1 cellular context compared by ENCODE assay signal in the genomic region with DNA sequence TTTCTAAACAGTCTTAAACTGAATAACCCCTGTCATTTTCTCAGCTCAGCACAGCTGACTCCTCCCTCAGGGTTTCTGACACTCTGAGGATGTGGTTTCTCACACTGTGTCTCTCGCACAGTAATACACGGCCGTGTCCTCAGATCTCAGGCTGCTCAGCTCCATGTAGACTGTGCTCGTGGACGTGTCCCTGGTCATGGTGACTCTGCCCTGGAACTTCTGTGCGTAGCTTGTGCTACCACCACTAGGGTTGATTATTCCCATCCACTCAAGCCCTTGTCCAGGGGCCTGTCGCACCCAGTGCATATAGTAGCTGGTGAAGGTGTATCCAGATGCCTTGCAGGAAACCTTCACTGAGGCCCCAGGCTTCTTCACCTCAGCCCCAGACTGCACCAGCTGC.
A peak's percentile ranks its signal among the peaks of the same experiment; 100 is the strongest.
TF ChIP-seq lines count a peak whose summit lies in the region.

No MANE protein-coding gene starts in this region.

TF ChIP-seq in GM12878, 131 proteins besides CTCF, POLR2A, EP300 and RAD21 (continued from another document):
- peak; percentile 93 for TF ChIP-seq MEF2B (IDR thresholded peaks at IDR 0.05; ENCODE audit: partially characterized antibody, poor library complexity, severe bottlenecking)
